ENCODE assay signal across 28 cellular contexts in genomic region chr2:238126338-238126737, GRCh38. TPM values are rescaled to one million over a fixed set of nuclear protein-coding genes. Genes with fewer than 3 reads are reported as not detected.
"Had no signal": no experiment of that assay in that cellular context is flagged by ENCODE, and none has a peak within 500 bp of the region (broad histone marks: within the 10 kb centered on the region; RNA-seq: fewer than 3 reads in every experiment).

No MANE protein-coding gene starts in this region.

- H3K4me3 Mint-ChIP-seq: activated CD4-positive, alpha-beta T cell treated with anti-CD3 and anti-CD28 coated beads, Interleukin-2, amount 10 ng/mL, durations not matched to agents 24 days and 14 days; activated CD8-positive, alpha-beta T cell treated with anti-CD3 and anti-CD28 coated beads for 36 hours; activated naive CD4-positive, alpha-beta T cell treated with anti-CD3 and anti-CD28 coated beads, Interleukin-2, amount 50 U/mL, for 24 hours; activated naive CD8-positive, alpha-beta T cell treated with anti-CD3 and anti-CD28 coated beads, Interleukin-2, amount 10 ng/mL, durations not matched to agents 7 days and 5 days; activated T-cell treated with anti-CD3 and anti-CD28 coated beads, Interleukin-2, amount 50 U/mL, for 72 hours; activated T-helper 17 cell treated with anti-CD3 and anti-CD28 coated beads, Interleukin-2, amount 50 U/mL, for 72 hours; brain; T-helper 1 cell treated with Interleukin-12 subunit alpha and Interleukin-12 subunit beta and Interleukin-4 antibody, amounts not matched to agents 30 μg/mL and 1 μg/mL, for 36 hours; T-helper 2 cell treated with Interferon-gamma antibody and Interleukin-4, amounts not matched to agents 5 μg/mL and 100 μg/mL, for 36 hours had no signal

- H3K27me3 Mint-ChIP-seq: activated CD4-positive, alpha-beta T cell treated with anti-CD3 and anti-CD28 coated beads, Interleukin-2, amount 10 ng/mL, durations not matched to agents 24 days and 14 days; activated CD8-positive, alpha-beta T cell treated with anti-CD3 and anti-CD28 coated beads for 36 hours; activated naive CD4-positive, alpha-beta T cell treated with anti-CD3 and anti-CD28 coated beads, Interleukin-2, amount 50 U/mL, for 24 hours; activated T-helper 17 cell treated with anti-CD3 and anti-CD28 coated beads, Interleukin-2, amount 50 U/mL, for 72 hours; brain had no signal

- ATAC-seq: activated T-cell treated with anti-CD3 and anti-CD28 coated beads, Interleukin-2, amount 50 U/mL, for 72 hours had no signal

- H3K27ac ChIP-seq: adrenal gland, SJCRH30 had no signal

- H3K36me3 ChIP-seq: adrenal gland, MG63, SJCRH30 had no signal

- H3K9me3 Mint-ChIP-seq: activated CD4-positive, alpha-beta T cell treated with anti-CD3 and anti-CD28 coated beads, Interleukin-2, amount 10 ng/mL, durations not matched to agents 24 days and 14 days; activated CD8-positive, alpha-beta T cell treated with anti-CD3 and anti-CD28 coated beads for 36 hours; activated naive CD4-positive, alpha-beta T cell treated with anti-CD3 and anti-CD28 coated beads, Interleukin-2, amount 50 U/mL, for 24 hours; activated naive CD8-positive, alpha-beta T cell treated with anti-CD3 and anti-CD28 coated beads, Interleukin-2, amount 10 ng/mL, durations not matched to agents 7 days and 5 days; activated T-cell treated with anti-CD3 and anti-CD28 coated beads, Interleukin-2, amount 50 U/mL, for 72 hours; activated T-helper 17 cell treated with anti-CD3 and anti-CD28 coated beads, Interleukin-2, amount 50 U/mL, for 72 hours; T-helper 1 cell treated with Interleukin-12 subunit alpha and Interleukin-12 subunit beta and Interleukin-4 antibody, amounts not matched to agents 30 μg/mL and 1 μg/mL, for 36 hours; T-helper 2 cell treated with Interferon-gamma antibody and Interleukin-4, amounts not matched to agents 5 μg/mL and 100 μg/mL, for 36 hours had no signal

- H3K4me1 ChIP-seq: adrenal gland had no signal

- H3K36me3 Mint-ChIP-seq: activated naive CD4-positive, alpha-beta T cell treated with anti-CD3 and anti-CD28 coated beads, Interleukin-2, amount 50 U/mL, for 24 hours; activated naive CD8-positive, alpha-beta T cell treated with anti-CD3 and anti-CD28 coated beads, Interleukin-2, amount 10 ng/mL, durations not matched to agents 7 days and 5 days; brain had no signal

- FAIRE-seq: TTC549 had no signal

- H3K4me1 Mint-ChIP-seq: activated CD4-positive, alpha-beta T cell treated with anti-CD3 and anti-CD28 coated beads, Interleukin-2, amount 10 ng/mL, durations not matched to agents 24 days and 14 days; activated naive CD4-positive, alpha-beta T cell treated with anti-CD3 and anti-CD28 coated beads, Interleukin-2, amount 50 U/mL, for 24 hours; activated T-helper 17 cell treated with anti-CD3 and anti-CD28 coated beads, Interleukin-2, amount 50 U/mL, for 72 hours; brain had no signal

- H3K27ac Mint-ChIP-seq: activated CD4-positive, alpha-beta T cell treated with anti-CD3 and anti-CD28 coated beads, Interleukin-2, amount 10 ng/mL, durations not matched to agents 24 days and 14 days; activated CD8-positive, alpha-beta T cell treated with anti-CD3 and anti-CD28 coated beads for 36 hours; activated naive CD4-positive, alpha-beta T cell treated with anti-CD3 and anti-CD28 coated beads, Interleukin-2, amount 50 U/mL, for 24 hours; activated naive CD8-positive, alpha-beta T cell treated with anti-CD3 and anti-CD28 coated beads, Interleukin-2, amount 10 ng/mL, durations not matched to agents 7 days and 5 days; activated T-cell treated with anti-CD3 and anti-CD28 coated beads, Interleukin-2, amount 50 U/mL, for 72 hours; activated T-helper 17 cell treated with anti-CD3 and anti-CD28 coated beads, Interleukin-2, amount 50 U/mL, for 72 hours; brain; T-helper 1 cell treated with Interleukin-12 subunit alpha and Interleukin-12 subunit beta and Interleukin-4 antibody, amounts not matched to agents 30 μg/mL and 1 μg/mL, for 36 hours; T-helper 2 cell treated with Interferon-gamma antibody and Interleukin-4, amounts not matched to agents 5 μg/mL and 100 μg/mL, for 36 hours had no signal

- H3K9me3 ChIP-seq: adrenal gland had no signal

- H3K27me3 ChIP-seq: adrenal gland, MG63, SJCRH30 had no signal

- DNase-seq: activated CD4-positive, alpha-beta T cell treated with anti-CD3 and anti-CD28 coated beads, Interleukin-2, amount 10 ng/mL, durations not matched to agents 24 days and 14 days; activated CD4-positive, alpha-beta T cell treated with anti-CD3 and anti-CD28 coated beads, Interleukin-2, amount 50 U/mL, for 4 hours; activated CD8-positive, alpha-beta T cell treated with anti-CD3 and anti-CD28 coated beads for 36 hours; activated gamma-delta T cell; activated naive CD4-positive, alpha-beta T cell treated with Interleukin-2 at 50 U/mL for 16 hours; activated naive CD8-positive, alpha-beta T cell treated with anti-CD3 and anti-CD28 coated beads, Interleukin-2, amount 10 ng/mL, durations not matched to agents 7 days and 5 days; activated T-cell treated with anti-CD3 and anti-CD28 coated beads, Interleukin-2, amount 50 U/mL, for 1 hour; activated T-cell treated with anti-CD3 and anti-CD28 coated beads, Interleukin-2, amount 50 U/mL, for 72 hours; central memory CD4-positive, alpha-beta T cell; Kasumi-1; MG63; NCI-H1048; NCI-H1105 treated with DMSO at 0.1 percent for 48 hours; NCI-H1694; NCI-H2029; NCI-H345; NCI-H524 treated with DMSO at 0.1 percent for 48 hours; SJCRH30 had no signal

- H3K4me3 ChIP-seq: adrenal gland, MG63 had no signal

RNA-seq across cellular contexts. Expression of gene KLHL30, which starts 12.1 kb away (rescaled TPM):
- total RNA-seq: activated CD4-positive, alpha-beta T cell treated with anti-CD3 and anti-CD28 coated beads, Interleukin-2, amount 10 ng/mL, durations not matched to agents 24 days and 14 days; activated CD8-positive, alpha-beta memory T cell treated with anti-CD3 and anti-CD28 coated beads for 36 hours; activated CD8-positive, alpha-beta T cell treated with anti-CD3 and anti-CD28 coated beads for 36 hours; activated naive CD8-positive, alpha-beta T cell treated with anti-CD3 and anti-CD28 coated beads, Interleukin-2, amount 10 ng/mL, durations not matched to agents 7 days and 5 days; activated T-cell treated with anti-CD3 and anti-CD28 coated beads, Interleukin-2, amount 50 U/mL, for 72 hours; activated T-helper 17 cell treated with anti-CD3 and anti-CD28 coated beads, Interleukin-2, amount 50 U/mL, for 72 hours; cerebellum; RPMI7951 had no signal

RNA-seq across cellular contexts. Expression of gene ERFE, which starts 32.4 kb away (rescaled TPM):
- total RNA-seq: activated T-helper 17 cell treated with anti-CD3 and anti-CD28 coated beads, Interleukin-2, amount 50 U/mL, for 72 hours had no signal
